Comparison of ENCODE assay signal across 10 cellular contexts in the genomic region with DNA sequence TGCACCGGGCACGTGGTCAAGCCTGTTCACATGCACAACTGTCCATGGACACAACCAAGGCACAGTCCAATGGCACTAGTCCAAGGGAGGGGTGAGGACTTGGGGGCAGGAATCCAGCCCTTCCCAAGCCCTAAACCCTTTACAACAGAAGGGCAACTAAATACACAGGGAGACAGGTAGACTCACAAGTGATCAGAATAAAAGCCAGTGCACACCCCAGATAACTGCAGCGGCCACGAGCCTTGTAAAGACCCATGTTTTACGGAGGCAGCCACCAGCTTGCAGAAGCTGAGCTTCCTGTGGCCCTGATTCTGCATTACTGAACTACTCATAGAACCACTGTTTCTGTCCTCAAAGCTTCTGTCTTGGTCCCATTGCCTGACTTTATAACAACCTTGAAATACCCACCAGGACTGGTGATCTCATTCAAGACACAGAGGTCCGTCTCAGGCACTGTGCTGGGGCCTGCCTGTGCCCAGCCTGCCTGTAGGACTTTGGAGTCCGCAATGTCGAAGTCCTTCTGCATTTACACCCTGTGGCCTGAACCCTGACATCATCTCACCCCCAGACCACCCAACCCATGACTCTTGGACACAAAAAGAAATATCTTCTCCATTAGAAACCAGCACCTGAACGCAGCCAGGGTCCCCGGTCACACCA.
DNase-seq lines count a peak whose midpoint lies in the region; ATAC-seq and TF ChIP-seq lines count a peak whose summit lies in the region.
"Had no signal": no experiment of that assay in that cellular context is flagged by ENCODE, and none has a peak within 500 bp of the region (broad histone marks: within the 10 kb centered on the region; RNA-seq: fewer than 3 reads in every experiment).

No MANE protein-coding gene starts in this region.

- DNase-seq in RWPE1 (ENCODE audit: low spot score): no peak
- peak; percentile 38 for DNase-seq in dermis blood vessel endothelial cell
- DNase-seq in mesendoderm: no peak
- DNase-seq in thoracic aorta (ENCODE audit: low spot score): no peak
- no peak for DNase-seq in medulla oblongata (ENCODE audit: extremely low spot score)
- DNase-seq in NCI-H2081 treated with DMSO at 0.1 percent for 48 hours (lab: John Stamatoyannopoulos, UW): no peak
- DNase-seq in activated gamma-delta T cell (lab: John Stamatoyannopoulos, UW): no peak
- DNase-seq: KG1 had no signal

- H3K79me2 ChIP-seq in mesendoderm (ENCODE audit: control insufficient read depth, insufficient read depth, low read length): no peaks in the 10 kb centered on the region

- no peak overlapping the region for H3K4me2 ChIP-seq in mesendoderm (ENCODE audit: low read length)

- no peak overlapping the region for H3K4ac ChIP-seq in mesendoderm (ENCODE audit: low read depth, low read length)

- H3K9ac ChIP-seq in mesendoderm (ENCODE audit: low read length): no peak overlapping the region

- H2BK5ac ChIP-seq in mesendoderm (ENCODE audit: low read length): no peak overlapping the region

- no peaks in the 10 kb centered on the region for H3K9me3 ChIP-seq in thoracic aorta

- POLR2A ChIA-PET in RWPE1 (lab: Yijun Ruan, JAX; ENCODE audit: low non-redundant PET): interaction anchor here (0.5 kb wide), 1 partner anchor 354 kb away, joined by 5 read pairs; no protein-coding TSS in a partner anchor

- peak overlapping the region; percentile 92 for H3K27ac ChIP-seq in RWPE1
- peak overlapping the region; percentile 18 for H3K27ac ChIP-seq in mesendoderm (ENCODE audit: low read depth, low read length)
- H3K27ac ChIP-seq in thoracic aorta: peak overlapping the region; percentile 66 to 85

- WGBS in mesendoderm (ENCODE audit: extremely low coverage, insufficient coverage, low lambda C conversion rate): no CpG with 5 or more reads among the region's 10 CpGs

- no peaks in the 10 kb centered on the region for H3K79me1 ChIP-seq in mesendoderm (ENCODE audit: low read length)

- no peak for TF ChIP-seq CTCF in RWPE1 (conservative IDR thresholded peaks at IDR 0.05; ENCODE audit: low read depth)
- TF ChIP-seq CTCF in thoracic aorta (IDR thresholded peaks at IDR 0.05): no peak

- ATAC-seq in thoracic aorta (ENCODE audit: insufficient number of reproducible peaks, low FRiP score, low read depth) (no peak), HG03439 (IDR thresholded peaks at IDR 0.05; ENCODE audit: unreplicated experiment) (no peak)
- ATAC-seq: Panc1 had no signal

- no peak overlapping the region for H4K8ac ChIP-seq in mesendoderm (ENCODE audit: low read depth, low read length)

- H3K27me3 ChIP-seq in mesendoderm (ENCODE audit: insufficient read depth, low read length, poor library complexity): no peaks in the 10 kb centered on the region
- H3K27me3 ChIP-seq in thoracic aorta (replicated peaks; ENCODE audit: insufficient read depth): no peaks in the 10 kb centered on the region

- H4K5ac ChIP-seq in mesendoderm (ENCODE audit: low read length): no peak overlapping the region

- H2BK15ac ChIP-seq in mesendoderm (replicated peaks; ENCODE audit: low read depth): no peak overlapping the region

- no peak overlapping the region for H2BK120ac ChIP-seq in mesendoderm (ENCODE audit: low read depth, low read length)

- no peak overlapping the region for H2AK5ac ChIP-seq in mesendoderm (ENCODE audit: low read length)

- H3K4me1 ChIP-seq in mesendoderm (ENCODE audit: control insufficient read depth, low read depth, low read length): no peaks in the 10 kb centered on the region
- H3K4me1 ChIP-seq in thoracic aorta (ENCODE audit: control insufficient read depth in 1 of 2, low read depth in 2 of 2): peaks cover 5 to 39% of the 10 kb centered on the region in 2 donors

- peak overlapping the region; percentile 41 for H3K18ac ChIP-seq in mesendoderm (ENCODE audit: low read length)

- peak overlapping the region; percentile 90 for H3K23ac ChIP-seq in mesendoderm (ENCODE audit: low read length)

- no peak overlapping the region for H3K56ac ChIP-seq in mesendoderm (ENCODE audit: low read length)

- CTCF ChIA-PET in RWPE1 (lab: Yijun Ruan, JAX): no interaction called here

- H3K36me3 ChIP-seq in mesendoderm (ENCODE audit: control insufficient read depth, insufficient read depth, low read length) (no peaks in the 10 kb centered on the region), thoracic aorta (no peaks in the 10 kb centered on the region)

- no peak overlapping the region for H3K4me3 ChIP-seq in mesendoderm (ENCODE audit: low read length)
- peak overlapping the region; percentile 49 for H3K4me3 ChIP-seq in thoracic aorta

Comparison
In these comparisons a context has a peak if more than half of its experiments do, and no peak if none do; other contexts are left out.
1. H3K27ac ChIP-seq: peak in every context shown above with its lines; median percentile 92 in RWPE1; 76 in thoracic aorta; 18 in mesendoderm.